In the genomic region with DNA sequence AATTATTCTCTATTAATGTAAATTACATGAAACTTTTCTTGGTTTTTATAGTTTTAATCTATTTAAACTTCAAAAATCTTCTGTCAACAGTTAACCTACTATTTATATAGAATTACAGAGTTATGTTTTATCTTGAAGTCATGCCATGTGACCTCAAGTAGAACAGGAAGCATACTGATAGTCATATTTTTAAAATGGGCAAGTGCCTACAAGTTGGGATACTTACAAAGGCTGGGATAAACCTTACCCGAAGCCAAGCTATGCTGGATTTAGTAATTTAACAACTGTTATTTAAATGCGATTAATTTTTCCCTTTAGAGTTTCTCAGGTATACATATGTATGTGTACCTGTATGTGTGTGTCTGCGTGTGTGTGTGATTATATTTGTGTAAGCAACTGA, we compare ENCODE assay signal across 19 cellular contexts.
DNase-seq lines count a peak whose midpoint lies in the region; ATAC-seq and TF ChIP-seq lines count a peak whose summit lies in the region.
"Had no signal": no experiment of that assay in that cellular context is flagged by ENCODE, and none has a peak within 500 bp of the region (broad histone marks: within the 10 kb centered on the region; RNA-seq: fewer than 3 reads in every experiment).

No MANE protein-coding gene starts in this region.

- POLR2A ChIA-PET in MCF 10A (lab: Yijun Ruan, JAX): no interaction called here

- ATAC-seq in esophagus mucosa: peak; percentile 70
- ATAC-seq: A549; CD8-positive, alpha-beta T cell; GM12878 had no signal

- H3K27ac ChIP-seq in breast epithelium (no peak overlapping the region), mammary epithelial cell (ENCODE audit: insufficient read depth, low read depth, low read length) (no peak overlapping the region)
- H3K27ac ChIP-seq: 22Rv1; A549; BLaER1 treated with 17β-estradiol and CSF1 and Interleukin-3, amounts not matched to agents 10 nM and 100 nM; GM23248; HL-60 had no signal

- CTCF ChIA-PET in MCF 10A (lab: Yijun Ruan, JAX): interaction anchor here (1.0 to 2.5 kb wide), 4 partner anchors 12 to 302 kb away, joined by 4 to 36 read pairs (median 6); no protein-coding TSS in a partner anchor
- CTCF ChIA-PET in mammary epithelial cell (lab: Charles Lee; ENCODE audit: low non-redundant PET): interaction anchor here (0.6 kb wide), 1 partner anchor 102 kb away, joined by 3 read pairs; no protein-coding TSS in a partner anchor

- H2AFZ ChIP-seq in mammary epithelial cell (ENCODE audit: low read depth, low read length): no peak overlapping the region
- H2AFZ ChIP-seq: GM23248 had no signal

- TF ChIP-seq POLR2A in breast epithelium (IDR thresholded peaks at IDR 0.05): no peak

- no peaks in the 10 kb centered on the region for H3K27me3 Mint-ChIP-seq in MCF 10A (ENCODE audit: insufficient read depth, unreplicated experiment)
- H3K27me3 Mint-ChIP-seq in mesothelial cell of epicardium (ENCODE audit: low read depth): no peaks in the 10 kb centered on the region
- peaks cover 12% of the 10 kb centered on the region for H3K27me3 Mint-ChIP-seq in chondrocyte (ENCODE audit: low read depth)
- H3K27me3 Mint-ChIP-seq: B cell had no signal

- H3K4me3 Mint-ChIP-seq in MCF 10A (ENCODE audit: unreplicated experiment) (no peak overlapping the region), mesothelial cell of epicardium (no peak overlapping the region), chondrocyte (ENCODE audit: unreplicated experiment) (no peak overlapping the region)
- H3K4me3 Mint-ChIP-seq: B cell; CD8-positive, alpha-beta T cell had no signal

- H3K27me3 ChIP-seq in breast epithelium: no peaks in the 10 kb centered on the region
- no peaks in the 10 kb centered on the region for H3K27me3 ChIP-seq in mammary epithelial cell (ENCODE audit: insufficient read depth, low read length)
- H3K27me3 ChIP-seq: BLaER1 treated with 17β-estradiol and CSF1 and Interleukin-3, amounts not matched to agents 10 nM and 100 nM had no signal

- H3K4me2 ChIP-seq in mammary epithelial cell (ENCODE audit: insufficient read depth, low read depth, low read length): peak overlapping the region; percentile 49
- H3K4me2 ChIP-seq: A549; BLaER1 treated with 17β-estradiol and CSF1 and Interleukin-3, amounts not matched to agents 10 nM and 100 nM had no signal

- in situ Hi-C loops in mammary epithelial cell (cut with MboI; ENCODE audit: low sequenced_read_pairs in 2 of 2): no loop called here

- no TSS peak for BruUV-seq in MCF 10A (replicated peaks; lab: Mats Ljungman, UMichigan)
- BruUV-seq in mammary epithelial cell (replicated peaks; lab: Mats Ljungman, UMichigan): no TSS peak

- no peaks in the 10 kb centered on the region for H3K36me3 ChIP-seq in breast epithelium
- peaks cover 1% of the 10 kb centered on the region for H3K36me3 ChIP-seq in mammary epithelial cell (ENCODE audit: insufficient read depth, low read length)
- H3K36me3 ChIP-seq: BLaER1 treated with 17β-estradiol and CSF1 and Interleukin-3, amounts not matched to agents 10 nM and 100 nM had no signal

- no peak overlapping the region for H3K9ac ChIP-seq in mammary epithelial cell (ENCODE audit: insufficient read depth, low read length)
- H3K9ac ChIP-seq: BLaER1 treated with 17β-estradiol and CSF1 and Interleukin-3, amounts not matched to agents 10 nM and 100 nM; GM23248 had no signal

- no peaks in the 10 kb centered on the region for H3K4me1 ChIP-seq in breast epithelium
- H3K4me1 ChIP-seq in mammary epithelial cell (ENCODE audit: insufficient read depth, low read length): peaks cover 15% of the 10 kb centered on the region
- H3K4me1 ChIP-seq: A549; BLaER1 treated with 17β-estradiol and CSF1 and Interleukin-3, amounts not matched to agents 10 nM and 100 nM had no signal

- H3K36me3 Mint-ChIP-seq in MCF 10A (ENCODE audit: insufficient read depth, unreplicated experiment) (no peaks in the 10 kb centered on the region), mesothelial cell of epicardium (no peaks in the 10 kb centered on the region), chondrocyte (ENCODE audit: low read depth) (no peaks in the 10 kb centered on the region)
- H3K36me3 Mint-ChIP-seq: CD8-positive, alpha-beta T cell had no signal

- H3K9me3 Mint-ChIP-seq in MCF 10A (ENCODE audit: unreplicated experiment) (no peaks in the 10 kb centered on the region), mesothelial cell of epicardium (no peaks in the 10 kb centered on the region), chondrocyte (ENCODE audit: low read depth) (no peaks in the 10 kb centered on the region)
- H3K9me3 Mint-ChIP-seq: CD8-positive, alpha-beta T cell had no signal

- no peak overlapping the region for H3K4me3 ChIP-seq in breast epithelium
- no peak overlapping the region for H3K4me3 ChIP-seq in mammary epithelial cell (replicated peaks in 1 of 3; ENCODE audit: insufficient read depth in 1 of 3, low read depth in 2 of 3, low read length in 3 of 3)
- H3K4me3 ChIP-seq: A549; BLaER1 treated with 17β-estradiol and CSF1 and Interleukin-3, amounts not matched to agents 10 nM and 100 nM; GM12878; GM23248 had no signal

- 32% methylated on average over 3 of the region's 3 CpGs for WGBS in mammary epithelial cell (ENCODE audit: low coverage, missing lambda C conversion rate)

- H3K4me1 Mint-ChIP-seq in MCF 10A (ENCODE audit: insufficient read depth, unreplicated experiment): no peaks in the 10 kb centered on the region
- peaks cover 33% of the 10 kb centered on the region for H3K4me1 Mint-ChIP-seq in mesothelial cell of epicardium
- H3K4me1 Mint-ChIP-seq in chondrocyte (ENCODE audit: low read depth): peaks cover 10% of the 10 kb centered on the region
- H3K4me1 Mint-ChIP-seq: B cell had no signal

- DNase-seq in MCF 10A (ENCODE audit: unreplicated experiment) (peak; percentile 7), breast epithelium (ENCODE audit: low spot score in 2 of 2) (no peak), mammary epithelial cell (peak; percentile 41), mesothelial cell of epicardium (ENCODE audit: low spot score in 2 of 2, unreplicated experiment in 2 of 2) (no peak), dermis blood vessel endothelial cell (no peak), GM19240 (ENCODE audit: insufficient read length, low spot score) (no peak), chondrocyte (ENCODE audit: low spot score) (no peak)
- DNase-seq: CD8-positive, alpha-beta T cell; DMS79 treated with DMSO at 0.1 percent for 48 hours; GM23248; HCEC 1CT; IMR-90 had no signal

- dilution Hi-C loops in mammary epithelial cell (cut with HindIII; ENCODE audit: low sequenced_read_pairs): no loop called here

- no peaks in the 10 kb centered on the region for H4K20me1 ChIP-seq in mammary epithelial cell (ENCODE audit: insufficient read depth, low read length)
- H4K20me1 ChIP-seq: BLaER1 treated with 17β-estradiol and CSF1 and Interleukin-3, amounts not matched to agents 10 nM and 100 nM had no signal

- no peaks in the 10 kb centered on the region for H3K79me2 ChIP-seq in mammary epithelial cell (ENCODE audit: insufficient read depth, low read length)

- intact Hi-C loops in MCF 10A (cut with micrococcal nuclease): no loop called here
- intact Hi-C loops in breast epithelium (cut with DNase I; ENCODE audit: low total_unique reads): no loop called here
- intact Hi-C loops in mammary epithelial cell (cut with micrococcal nuclease): no loop called here

- H3K27ac Mint-ChIP-seq in MCF 10A (ENCODE audit: low read depth, unreplicated experiment): no peak overlapping the region
- peak overlapping the region; percentile 34 for H3K27ac Mint-ChIP-seq in mesothelial cell of epicardium
- H3K27ac Mint-ChIP-seq in chondrocyte (ENCODE audit: unreplicated experiment): no peak overlapping the region
- H3K27ac Mint-ChIP-seq: B cell; CD8-positive, alpha-beta T cell had no signal

- TF ChIP-seq CTCF in MCF 10A (IDR thresholded peaks at IDR 0.05; ENCODE audit: unreplicated experiment) (no peak), breast epithelium (IDR thresholded peaks at IDR 0.05) (no peak), mammary epithelial cell (conservative IDR thresholded peaks at IDR 0.05 in 1 of 2, IDR thresholded peaks at IDR 0.05 in 1 of 2; ENCODE audit: extremely low read depth in 1 of 2, insufficient read depth in 1 of 2, low read depth in 1 of 2, low read length in 2 of 2) (no peak), mesothelial cell of epicardium (IDR thresholded peaks at IDR 0.05; ENCODE audit: unreplicated experiment) (no peak), chondrocyte (IDR thresholded peaks at IDR 0.05) (no peak)

- H3K9me3 ChIP-seq in breast epithelium: no peaks in the 10 kb centered on the region
- H3K9me3 ChIP-seq in mammary epithelial cell (replicated peaks; ENCODE audit: insufficient read depth, low read length): no peaks in the 10 kb centered on the region
- H3K9me3 ChIP-seq: A549; BLaER1 treated with 17β-estradiol and CSF1 and Interleukin-3, amounts not matched to agents 10 nM and 100 nM had no signal

Comparison
In these comparisons a context has a peak if more than half of its experiments do, and no peak if none do; other contexts are left out.
1. DNase-seq: peak in MCF 10A (single experiment) and mammary epithelial cell (single experiment); none in breast epithelium (0 of 2), mesothelial cell of epicardium (0 of 2), dermis blood vessel endothelial cell (single experiment), GM19240 (single experiment) and chondrocyte (single experiment).